Comparison of ENCODE assay signal across 18 cellular contexts in genomic region chr4:78673258-78673817, GRCh38.
"Had no signal": no experiment of that assay in that cellular context is flagged by ENCODE, and none has a peak within 500 bp of the region (broad histone marks: within the 10 kb centered on the region; RNA-seq: fewer than 3 reads in every experiment).

No MANE protein-coding gene starts in this region.

- DNase-seq: cortex of kidney; foreskin keratinocyte; heart left ventricle; hippocampal formation; left colon; left ventricle myocardium superior; naive thymus-derived CD8-positive, alpha-beta T cell; psoas muscle; retina; spleen; stimulated activated CD4-positive, alpha-beta T cell treated with anti-CD3 and anti-CD28 coated beads, Interleukin-15, amount 100 ng/mL, for 24 hours; stimulated activated CD4-positive, alpha-beta T cell treated with anti-CD3 and anti-CD28 coated beads, Interleukin-1b, Interleukin-23, amount 100 ng/mL, for 48 hours; stimulated activated CD4-positive, alpha-beta T cell treated with anti-CD3 and anti-CD28 coated beads, Interleukin-4, amount 100 ng/mL, for 4 hours; stimulated activated naive CD4-positive, alpha-beta T cell treated with Interleukin-2 at 50 U/mL for 16 hours; trophoblast cell had no signal

- ATAC-seq: foreskin keratinocyte; heart left ventricle; left colon; left ventricle myocardium superior; naive thymus-derived CD8-positive, alpha-beta T cell; psoas muscle; sciatic nerve had no signal

- H3K27me3 ChIP-seq: foreskin keratinocyte, heart left ventricle, neutrophil, spleen had no signal

- H3K4me3 Mint-ChIP-seq: naive thymus-derived CD8-positive, alpha-beta T cell had no signal

- H3K36me3 ChIP-seq: heart left ventricle, neutrophil, spleen had no signal

- H3K4me3 ChIP-seq: heart left ventricle, lung, psoas muscle, spleen had no signal

- H3K9me3 ChIP-seq: heart left ventricle, neutrophil, psoas muscle, spleen had no signal

- H3K27ac Mint-ChIP-seq: naive thymus-derived CD8-positive, alpha-beta T cell had no signal

- H3K4me1 ChIP-seq: foreskin keratinocyte, psoas muscle had no signal

- H3K27ac ChIP-seq: foreskin keratinocyte, neutrophil, psoas muscle had no signal
